11 cellular contexts compared by ENCODE assay signal in the genomic region with DNA sequence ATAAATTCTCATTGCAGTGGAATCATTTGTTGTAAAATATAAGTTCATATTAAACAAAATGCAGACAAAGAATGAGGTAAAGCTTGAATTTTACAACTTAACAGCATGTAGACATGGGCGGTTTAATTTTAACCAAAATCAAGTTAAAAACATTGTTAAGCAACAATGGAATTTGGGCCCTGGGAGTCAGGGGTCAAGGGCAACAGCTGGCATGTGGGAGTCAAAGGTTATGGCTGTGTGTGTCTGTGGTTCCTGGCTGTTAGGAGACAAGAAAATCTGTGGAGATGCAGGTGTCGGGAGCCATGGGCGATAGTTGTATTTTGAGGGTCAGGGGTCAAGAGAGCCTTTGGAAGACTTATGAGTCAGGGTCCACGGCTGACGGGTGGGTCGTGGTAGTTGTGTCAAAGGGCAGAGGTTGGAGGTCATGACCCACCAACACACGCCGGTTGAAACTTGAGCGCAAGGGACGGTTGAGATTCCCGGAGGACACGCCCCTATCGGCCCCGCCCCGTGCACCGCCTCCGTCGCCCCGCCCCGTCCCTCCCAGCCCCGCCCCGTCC. TPM values are rescaled to one million over a fixed set of nuclear protein-coding genes. Genes with fewer than 3 reads are reported as not detected.
DNase-seq lines count a peak whose midpoint lies in the region; ATAC-seq, FAIRE-seq and TF ChIP-seq lines count a peak whose summit lies in the region.
"Had no signal": no experiment of that assay in that cellular context is flagged by ENCODE, and none has a peak within 500 bp of the region (broad histone marks: within the 10 kb centered on the region; RNA-seq: fewer than 3 reads in every experiment).

No MANE protein-coding gene starts in this region.

- TF ChIP-seq CTCF in lung (IDR thresholded peaks at IDR 0.05; ENCODE audit: control extremely low read depth, extremely low read depth) (no peak), D721Med (IDR thresholded peaks at IDR 0.05; ENCODE audit: insufficient read depth, missing control alignments) (no peak)

- peaks cover 20% of the 10 kb centered on the region for H3K9me3 Mint-ChIP-seq in activated naive CD4-positive, alpha-beta T cell treated with anti-CD3 and anti-CD28 coated beads, Interleukin-2, amount 50 U/mL, for 24 hours
- peaks cover 18% of the 10 kb centered on the region for H3K9me3 Mint-ChIP-seq in activated naive CD4-positive, alpha-beta T cell treated with anti-CD3 and anti-CD28 coated beads for 36 hours
- H3K9me3 Mint-ChIP-seq in central memory CD8-positive, alpha-beta T cell, result peaks cover 30% of the 10 kb centered on the region

- in situ Hi-C loops in GM23248 (cut with MboI), result no loop called here

- no peak for DNase-seq in activated naive CD4-positive, alpha-beta T cell treated with anti-CD3 and anti-CD28 coated beads for 36 hours
- DNase-seq in central memory CD8-positive, alpha-beta T cell (ENCODE audit: low spot score in 2 of 2), result no peak
- peak; percentile 30 for DNase-seq in lung (ENCODE audit: low spot score)
- DNase-seq in GM23248, result no peak
- DNase-seq in D721Med (ENCODE audit: insufficient read length, low spot score), result no peak

- peaks cover 14% of the 10 kb centered on the region for H3K4me1 Mint-ChIP-seq in activated naive CD4-positive, alpha-beta T cell treated with anti-CD3 and anti-CD28 coated beads, Interleukin-2, amount 50 U/mL, for 24 hours
- H3K4me1 Mint-ChIP-seq in activated naive CD4-positive, alpha-beta T cell treated with anti-CD3 and anti-CD28 coated beads for 36 hours (ENCODE audit: low read depth), result peaks cover 5% of the 10 kb centered on the region
- no peaks in the 10 kb centered on the region for H3K4me1 Mint-ChIP-seq in central memory CD8-positive, alpha-beta T cell

- CTCF ChIA-PET in activated naive CD4-positive, alpha-beta T cell treated with anti-CD3 and anti-CD28 coated beads for 36 hours (lab: Charles Lee), result no interaction called here

- peak overlapping the region; percentile 62 for H3K4me3 Mint-ChIP-seq in activated naive CD4-positive, alpha-beta T cell treated with anti-CD3 and anti-CD28 coated beads, Interleukin-2, amount 50 U/mL, for 24 hours
- H3K4me3 Mint-ChIP-seq in activated naive CD4-positive, alpha-beta T cell treated with anti-CD3 and anti-CD28 coated beads for 36 hours, result no peak overlapping the region
- H3K4me3 Mint-ChIP-seq in central memory CD8-positive, alpha-beta T cell, result peak overlapping the region; percentile 29

- H3K36me3 Mint-ChIP-seq in activated naive CD4-positive, alpha-beta T cell treated with anti-CD3 and anti-CD28 coated beads, Interleukin-2, amount 50 U/mL, for 24 hours, result peaks cover 12% of the 10 kb centered on the region
- H3K36me3 Mint-ChIP-seq in activated naive CD4-positive, alpha-beta T cell treated with anti-CD3 and anti-CD28 coated beads for 36 hours (ENCODE audit: low read depth), result peaks cover 14% of the 10 kb centered on the region
- H3K36me3 Mint-ChIP-seq in central memory CD8-positive, alpha-beta T cell (ENCODE audit: insufficient read depth), result peaks cover 2% of the 10 kb centered on the region

- H3K27ac ChIP-seq in lung (ENCODE audit: low read depth in 1 of 2, low read length in 1 of 2) (no peak overlapping the region), thymus (ENCODE audit: low read depth) (no peak overlapping the region), GM23248 (no peak overlapping the region)

- no peaks in the 10 kb centered on the region for H4K20me1 ChIP-seq in GM23248 (ENCODE audit: insufficient read depth)

- H3K9me2 ChIP-seq in GM23248 (ENCODE audit: insufficient read depth), result no peaks in the 10 kb centered on the region

- no peak overlapping the region for H2AFZ ChIP-seq in GM23248

- WGBS in lung, 2 donors, result 25 to 37% methylated on average over 16 to 22 of the region's 22 CpGs
- 39% methylated on average over 22 of the region's 22 CpGs for WGBS in thymus
- WGBS in GM23248 (ENCODE audit: low coverage in 1 of 2, low lambda C conversion rate in 2 of 2, missing lambda C conversion rate in 2 of 2), 2 experiments, result 21 to 48% methylated on average over 6 to 22 of the region's 22 CpGs

- H3K9me3 ChIP-seq in lung (ENCODE audit: control insufficient read depth in 2 of 2, insufficient read depth in 1 of 2, low read length in 1 of 2) (peaks cover 4 to 5% of the 10 kb centered on the region in 2 donors), thymus (ENCODE audit: control insufficient read depth) (peaks cover 7% of the 10 kb centered on the region), GM23248 (ENCODE audit: low read depth) (no peaks in the 10 kb centered on the region)

- no peak for ATAC-seq in central memory CD8-positive, alpha-beta T cell (replicated peaks; ENCODE audit: extremely low read depth, poor library complexity, severe bottlenecking)
- ATAC-seq in lung (ENCODE audit: insufficient read depth, low FRiP score) (no peak), HG03442 (IDR thresholded peaks at IDR 0.05; ENCODE audit: unreplicated experiment) (no peak)
- ATAC-seq: GM12878 had no signal

- peaks cover 9% of the 10 kb centered on the region for H3F3A ChIP-seq in GM23248 (ENCODE audit: insufficient read depth)

- no peak overlapping the region for H3K4me2 ChIP-seq in GM23248 (ENCODE audit: unreplicated experiment)

- no peaks in the 10 kb centered on the region for H3K36me3 ChIP-seq in lung (ENCODE audit: control insufficient read depth in 2 of 2, insufficient read depth in 2 of 2, low read length in 2 of 2)
- no peaks in the 10 kb centered on the region for H3K36me3 ChIP-seq in thymus (ENCODE audit: control insufficient read depth, insufficient read depth)
- H3K36me3 ChIP-seq in GM23248 (ENCODE audit: low read depth), result no peaks in the 10 kb centered on the region
- H3K36me3 ChIP-seq: BE2C, tibial nerve had no signal

- H3K27ac Mint-ChIP-seq in activated naive CD4-positive, alpha-beta T cell treated with anti-CD3 and anti-CD28 coated beads, Interleukin-2, amount 50 U/mL, for 24 hours, result no peak overlapping the region
- H3K27ac Mint-ChIP-seq in activated naive CD4-positive, alpha-beta T cell treated with anti-CD3 and anti-CD28 coated beads for 36 hours, result no peak overlapping the region
- no peak overlapping the region for H3K27ac Mint-ChIP-seq in central memory CD8-positive, alpha-beta T cell (ENCODE audit: low read depth)

- intact Hi-C loops in activated naive CD4-positive, alpha-beta T cell treated with anti-CD3 and anti-CD28 coated beads for 36 hours (cut with micrococcal nuclease), result no loop called here

- no peak for FAIRE-seq in D721Med (lab: Jason Lieb, UNC)
- FAIRE-seq: GM12878 had no signal

- no peaks in the 10 kb centered on the region for H3K27me3 ChIP-seq in lung (ENCODE audit: control insufficient read depth, insufficient read depth)
- H3K27me3 ChIP-seq in thymus (ENCODE audit: control insufficient read depth, insufficient read depth), result peaks cover 23% of the 10 kb centered on the region
- no peaks in the 10 kb centered on the region for H3K27me3 ChIP-seq in GM23248 (replicated peaks; ENCODE audit: insufficient read depth)
- H3K27me3 ChIP-seq: BE2C had no signal

- no peak overlapping the region for H3K4me3 ChIP-seq in lung
- H3K4me3 ChIP-seq in thymus (ENCODE audit: low read length), result peak overlapping the region; percentile 33
- no peak overlapping the region; the same call in 1 of the 2 replicates for H3K4me3 ChIP-seq in GM23248
- H3K4me3 ChIP-seq: GM12878 had no signal

- H3K79me2 ChIP-seq in GM23248 (ENCODE audit: insufficient read depth), result no peaks in the 10 kb centered on the region; the same call in 1 of the 2 replicates

- no peak overlapping the region for H3K9ac ChIP-seq in GM23248

- H3K27me3 Mint-ChIP-seq in activated naive CD4-positive, alpha-beta T cell treated with anti-CD3 and anti-CD28 coated beads, Interleukin-2, amount 50 U/mL, for 24 hours, result peaks cover 37% of the 10 kb centered on the region
- peaks cover 39% of the 10 kb centered on the region for H3K27me3 Mint-ChIP-seq in activated naive CD4-positive, alpha-beta T cell treated with anti-CD3 and anti-CD28 coated beads for 36 hours (ENCODE audit: low read depth)
- peaks cover 36% of the 10 kb centered on the region for H3K27me3 Mint-ChIP-seq in central memory CD8-positive, alpha-beta T cell

- peaks cover 2 to 5% of the 10 kb centered on the region in 2 donors for H3K4me1 ChIP-seq in lung (ENCODE audit: control insufficient read depth in 2 of 2, insufficient read depth in 2 of 2, low read length in 2 of 2)
- H3K4me1 ChIP-seq in thymus (ENCODE audit: control insufficient read depth, insufficient read depth, low read length), result no peaks in the 10 kb centered on the region
- no peaks in the 10 kb centered on the region for H3K4me1 ChIP-seq in GM23248 (ENCODE audit: insufficient read depth)
- H3K4me1 ChIP-seq: BE2C had no signal

RNA-seq across cellular contexts. Expression of a gene that starts 0.4 kb away (rescaled TPM):
- total RNA-seq in activated naive CD4-positive, alpha-beta T cell treated with anti-CD3 and anti-CD28 coated beads for 36 hours, result not detected
- 100 to 1,000 TPM in 1 of 2 donors, 10 to 100 TPM in 1; 16.7 to 130 TPM for total RNA-seq in lung
- 1 to 10 TPM; 1.8 to 5.3 TPM for polyA plus RNA-seq in lung
- 2.1 TPM for polyA plus RNA-seq in thymus
- 3.8 and 5.6 TPM in 2 replicates for total RNA-seq in GM23248 (2014; rRNA removed; shearing (Covaris generic))
- polyA plus RNA-seq in GM23248 (2016; fragmentation: Nextera tagmentation; extraction: Ambion mirVana), result 2.3 and 3.7 TPM in 2 replicates
- polyA plus RNA-seq: GM12878 had no signal
